In genomic region chr11:44372989-44373388, GRCh38 we compare ENCODE assay signal across 17 cellular contexts.
"Had no signal": no experiment of that assay in that cellular context is flagged by ENCODE, and none has a peak within 500 bp of the region (broad histone marks: within the 10 kb centered on the region; RNA-seq: fewer than 3 reads in every experiment).

No MANE protein-coding gene starts in this region.

- ATAC-seq: activated CD4-positive, alpha-beta T cell treated with anti-CD3 and anti-CD28 coated beads for 36 hours; activated CD8-positive, alpha-beta T cell treated with anti-CD3 and anti-CD28 coated beads, Interleukin-2, amount 10 ng/mL, durations not matched to agents 7 days and 5 days; activated naive CD4-positive, alpha-beta T cell treated with anti-CD3 and anti-CD28 coated beads, Interleukin-2, amount 50 U/mL, for 72 hours; activated T-cell treated with anti-CD3 and anti-CD28 coated beads, Interleukin-2, amount 50 U/mL, for 72 hours; gastroesophageal sphincter; heart right ventricle; stimulated activated naive B cell treated with anti-CD40 and anti-IgM and Interleukin-4, amounts not matched to agents 10 μg/mL and 1 μg/mL and 100 μg/mL, for 72 hours; T-helper 17 cell had no signal

- FAIRE-seq: colon, endometrium had no signal

- H3K27ac ChIP-seq: gastroesophageal sphincter, heart right ventricle, tibial artery, uterus, WERI-Rb-1 had no signal

- H3K4me3 ChIP-seq: gastroesophageal sphincter, heart right ventricle, tibial artery, uterus had no signal

- H3K4me1 ChIP-seq: gastroesophageal sphincter, heart right ventricle, tibial artery, uterus had no signal

- H3K27me3 ChIP-seq: gastroesophageal sphincter, heart right ventricle, uterus had no signal

- DNase-seq: activated CD4-positive, alpha-beta T cell treated with anti-CD3 and anti-CD28 coated beads for 36 hours; activated CD8-positive, alpha-beta memory T cell treated with anti-CD3 and anti-CD28 coated beads, Interleukin-2, amount 50 U/mL, for 4 hours; activated CD8-positive, alpha-beta T cell treated with anti-CD3 and anti-CD28 coated beads, Interleukin-2, amount 10 ng/mL, durations not matched to agents 7 days and 5 days; activated gamma-delta T cell; activated T-cell treated with anti-CD3 and anti-CD28 coated beads, Interleukin-2, amount 50 U/mL, for 72 hours; heart right ventricle; kidney glomerular epithelial cell; stimulated activated CD4-positive, alpha-beta T cell treated with anti-CD3 and anti-CD28 coated beads, Interleukin-2, amount 100 ng/mL, for 48 hours; stimulated activated naive B cell treated with anti-CD40 and anti-IgM and Interleukin-4, amounts not matched to agents 10 μg/mL and 1 μg/mL and 100 μg/mL, for 72 hours; T-helper 17 cell; tibial artery; uterus; WERI-Rb-1 had no signal

- H3K9me3 ChIP-seq: uterus had no signal

- H3K36me3 ChIP-seq: gastroesophageal sphincter, heart right ventricle, tibial artery, uterus, WERI-Rb-1 had no signal
